15 cellular contexts compared by ENCODE assay signal in genomic region chr2:232328038-232328435, GRCh38. TPM values are rescaled to one million over a fixed set of nuclear protein-coding genes. Genes with fewer than 3 reads are reported as not detected.
DNase-seq lines count a peak whose midpoint lies in the region; ATAC-seq and TF ChIP-seq lines count a peak whose summit lies in the region.
"Had no signal": no experiment of that assay in that cellular context is flagged by ENCODE, and none has a peak within 500 bp of the region (broad histone marks: within the 10 kb centered on the region; RNA-seq: fewer than 3 reads in every experiment).

No MANE protein-coding gene starts in this region.

- TF ChIP-seq CTCF in DND-41 (IDR thresholded peaks at IDR 0.05; ENCODE audit: borderline replicate concordance, extremely low read depth, low read length, poor library complexity, severe bottlenecking), result peak; percentile 61
- TF ChIP-seq CTCF in epithelial cell of esophagus (IDR thresholded peaks at IDR 0.05; ENCODE audit: insufficient read depth, low read depth, low read length, missing control alignments), result peak; percentile 17
- TF ChIP-seq CTCF in smooth muscle cell (IDR thresholded peaks at IDR 0.05; ENCODE audit: borderline replicate concordance, insufficient read depth, poor library complexity, severe bottlenecking), result no peak

- H2AFZ ChIP-seq in DND-41 (ENCODE audit: low read depth, low read length) (no peak overlapping the region), smooth muscle cell (ENCODE audit: low read depth) (no peak overlapping the region)

- no peak overlapping the region for H3K4me3 ChIP-seq in DND-41 (ENCODE audit: low read depth in 1 of 2, low read length in 2 of 2)
- no peak overlapping the region for H3K4me3 ChIP-seq in epithelial cell of esophagus (ENCODE audit: low read length)
- no peak overlapping the region for H3K4me3 ChIP-seq in smooth muscle cell

- H3K79me2 ChIP-seq in DND-41 (ENCODE audit: insufficient read depth, low read length) (no peaks in the 10 kb centered on the region), smooth muscle cell (ENCODE audit: low read depth) (no peaks in the 10 kb centered on the region)

- H4K20me1 ChIP-seq in DND-41 (ENCODE audit: insufficient read depth, low read length) (peaks cover 27% of the 10 kb centered on the region), smooth muscle cell (ENCODE audit: low read depth) (peaks cover 14% of the 10 kb centered on the region)

- no peaks in the 10 kb centered on the region for H3F3A ChIP-seq in smooth muscle cell (ENCODE audit: low read depth)

- H3K27me3 ChIP-seq in DND-41 (ENCODE audit: insufficient read depth, low read length, poor library complexity) (no peaks in the 10 kb centered on the region), smooth muscle cell (ENCODE audit: low read depth) (no peaks in the 10 kb centered on the region)

- H3K9ac ChIP-seq in DND-41 (ENCODE audit: low read depth, low read length), result no peak overlapping the region
- no peak overlapping the region for H3K9ac ChIP-seq in smooth muscle cell (ENCODE audit: low read depth)

- H3K27ac ChIP-seq in DND-41 (ENCODE audit: low read length) (peak overlapping the region; percentile 59; the same call in 1 of the 2 replicates), smooth muscle cell (ENCODE audit: low read depth) (no peak overlapping the region)

- H3K9me3 ChIP-seq in DND-41 (ENCODE audit: insufficient read depth, low read length, severe bottlenecking), result no peaks in the 10 kb centered on the region
- H3K9me3 ChIP-seq in smooth muscle cell (replicated peaks; ENCODE audit: low read depth), result no peaks in the 10 kb centered on the region

- peaks cover 22% of the 10 kb centered on the region for H3K4me1 ChIP-seq in DND-41 (ENCODE audit: insufficient read depth, low read length)
- no peaks in the 10 kb centered on the region for H3K4me1 ChIP-seq in smooth muscle cell (ENCODE audit: low read depth)

- peak; percentile 66 for ATAC-seq in DND-41 (ENCODE audit: insufficient read depth, low read depth)
- peak; percentile 54 for ATAC-seq in GM21825 (IDR thresholded peaks at IDR 0.05; ENCODE audit: unreplicated experiment)
- ATAC-seq in HG03108 (IDR thresholded peaks at IDR 0.05; ENCODE audit: unreplicated experiment), result no peak
- no peak for ATAC-seq in HG02840 (IDR thresholded peaks at IDR 0.05; ENCODE audit: low FRiP score, unreplicated experiment)

- DNase-seq in activated CD4-positive, CD25-positive, alpha-beta regulatory T cell treated with anti-CD3 and anti-CD28 coated beads, Interleukin-2, amount 50 U/mL, for 72 hours, result peak; percentile 23
- no peak for DNase-seq in activated CD4-positive, CD25-positive, alpha-beta regulatory T cell (lab: John Stamatoyannopoulos, UW)
- DNase-seq in DND-41 (peak; percentile 60), epithelial cell of esophagus (ENCODE audit: low read depth) (no peak), smooth muscle cell (lab: John Stamatoyannopoulos, UW; ENCODE audit: unreplicated experiment) (no peak)
- DNase-seq: ACHN; activated CD4-positive, alpha-beta T cell treated with anti-CD3 and anti-CD28 coated beads, Interleukin-2, amount 50 U/mL, for 1 hour; Calu3; Kasumi-1; NCI-H82 had no signal

- 89% methylated on average over 2 of the region's 2 CpGs for WGBS in smooth muscle cell (ENCODE audit: low lambda C conversion rate)

- H3K36me3 ChIP-seq in DND-41 (ENCODE audit: insufficient read depth, low read length), result no peaks in the 10 kb centered on the region
- H3K36me3 ChIP-seq in smooth muscle cell (ENCODE audit: low read depth), result no peaks in the 10 kb centered on the region

- H3K4me2 ChIP-seq in DND-41 (ENCODE audit: insufficient read depth, low read length) (no peak overlapping the region), smooth muscle cell (no peak overlapping the region)

RNA-seq across cellular contexts. Expression of gene ALPP, which starts 50.5 kb away (rescaled TPM):
- 0.22 and 0.58 TPM in 2 replicates for total RNA-seq in smooth muscle cell
- polyA plus RNA-seq in smooth muscle cell, result 0.99 TPM in 1 of 2 replicates, not detected in the other
- total RNA-seq: Calu3, temporal lobe had no signal
- polyA plus RNA-seq: keratinocyte had no signal

Comparison
In these comparisons a context has a peak if more than half of its experiments do, and no peak if none do; other contexts are left out.
1. DNase-seq: peak in activated CD4-positive, CD25-positive, alpha-beta regulatory T cell treated with anti-CD3 and anti-CD28 coated beads, Interleukin-2, amount 50 U/mL, for 72 hours (single experiment) and DND-41 (single experiment); none in activated CD4-positive, CD25-positive, alpha-beta regulatory T cell (0 of 4), epithelial cell of esophagus (single experiment) and smooth muscle cell (single experiment).
2. ATAC-seq: peak in DND-41 (single experiment) and GM21825 (single experiment); none in HG03108 (single experiment) and HG02840 (single experiment).